In genomic region chr11:120817131-120817530, GRCh38 we compare ENCODE assay signal across 12 cellular contexts.
"Had no signal": no experiment of that assay in that cellular context is flagged by ENCODE, and none has a peak within 500 bp of the region (broad histone marks: within the 10 kb centered on the region; RNA-seq: fewer than 3 reads in every experiment).

No MANE protein-coding gene starts in this region.

- ATAC-seq: activated CD4-positive, CD25-positive, alpha-beta regulatory T cell treated with anti-CD3 and anti-CD28 coated beads, Interleukin-2, amount 50 U/mL, for 24 hours; gastrocnemius medialis had no signal

- H3K36me3 ChIP-seq: gastrocnemius medialis, stomach, tibial artery had no signal

- DNase-seq: activated CD4-positive, alpha-beta memory T cell treated with anti-CD3 and anti-CD28 coated beads, Interleukin-2, amount 10 ng/mL, durations not matched to agents 7 days and 5 days; activated CD8-positive, alpha-beta memory T cell treated with anti-CD3 and anti-CD28 coated beads, Interleukin-2, amount 50 U/mL, for 4 hours; activated naive CD8-positive, alpha-beta T cell treated with anti-CD3 and anti-CD28 coated beads, Interleukin-2, amount 10 ng/mL, durations not matched to agents 7 days and 5 days; aorta; effector CD4-positive, alpha-beta T cell; gastrocnemius medialis; mammary epithelial cell; stimulated activated CD4-positive, alpha-beta T cell treated with anti-CD3 and anti-CD28 coated beads, Interleukin-4, amount 100 ng/mL, for 4 hours; stomach; tibial artery had no signal

- H3K9me3 ChIP-seq: gastrocnemius medialis, stomach, tibial artery had no signal

- H3K4me3 ChIP-seq: coronary artery, gastrocnemius medialis, stomach, tibial artery had no signal

- H3K27ac ChIP-seq: coronary artery, gastrocnemius medialis, stomach, tibial artery had no signal

- H3K4me1 ChIP-seq: gastrocnemius medialis, stomach had no signal
